Comparison of ENCODE assay signal across 8 cellular contexts in the genomic region with DNA sequence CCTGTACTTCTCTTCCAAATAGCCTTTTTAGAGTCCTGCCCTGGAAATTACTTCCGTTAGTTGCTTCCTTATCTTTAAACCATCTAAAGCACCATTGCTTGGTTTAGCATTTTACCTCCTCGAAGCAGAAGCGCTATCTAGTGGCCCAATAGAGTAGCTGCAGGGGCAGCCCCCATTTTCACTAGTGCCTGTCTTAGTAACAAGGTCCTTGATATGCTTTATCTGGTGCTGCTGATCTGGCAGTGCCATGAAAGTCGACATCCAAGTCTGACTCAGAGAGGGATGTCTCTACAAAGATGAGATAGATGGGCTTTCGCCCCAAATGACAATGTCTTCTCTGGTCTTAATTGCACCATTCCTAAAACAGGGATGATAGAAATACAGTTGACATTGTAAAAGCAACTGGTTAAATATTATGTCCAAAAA. TPM values are rescaled to one million over a fixed set of nuclear protein-coding genes. Genes with fewer than 3 reads are reported as not detected.
DNase-seq lines count a peak whose midpoint lies in the region; ATAC-seq and TF ChIP-seq lines count a peak whose summit lies in the region.

No MANE protein-coding gene starts in this region.

- no peak overlapping the region for H3K27ac ChIP-seq in OCI-LY7 (ENCODE audit: low read depth, low read length, poor library complexity, severe bottlenecking)

- POLR2A ChIA-PET in OCI-LY7 (lab: Charles Lee), result interaction anchor here (0.6 kb wide), 1 partner anchor 473 kb away, joined by 3 read pairs; no protein-coding TSS in a partner anchor

- no peak for TF ChIP-seq POLR2A in erythroblast (IDR thresholded peaks at IDR 0.05; ENCODE audit: low read length)

- intact Hi-C loops in OCI-LY7 (cut with micrococcal nuclease; ENCODE audit: unreplicated experiment), result loop anchor here (5.0 to 10.0 kb wide), 2 partner anchors 200 to 457 kb away; no protein-coding TSS in a partner anchor

- H3K36me3 Mint-ChIP-seq in nephron (ENCODE audit: low read depth), result no peaks in the 10 kb centered on the region

- H3K36me3 ChIP-seq in OCI-LY7 (ENCODE audit: insufficient read depth, low read length), result no peaks in the 10 kb centered on the region

- no peak overlapping the region for H3K4me3 ChIP-seq in OCI-LY7 (ENCODE audit: low read depth, low read length, poor library complexity, severe bottlenecking)

- TF ChIP-seq CTCF in AG09319 (IDR thresholded peaks at IDR 0.05; ENCODE audit: low read depth, low read length) (no peak; the same call in none of the 2 replicates), OCI-LY7 (conservative IDR thresholded peaks at IDR 0.05; ENCODE audit: low read length) (peak; percentile 93), nephron (IDR thresholded peaks at IDR 0.05; ENCODE audit: unreplicated experiment in 3 of 3) (peak; percentile 76 to 83 (median 80))

- no peaks in the 10 kb centered on the region for H4K20me1 ChIP-seq in OCI-LY7 (ENCODE audit: insufficient read depth, low read length)

- H3K9me3 ChIP-seq in OCI-LY7 (ENCODE audit: low read length), result no peaks in the 10 kb centered on the region

- H3K4me3 Mint-ChIP-seq in nephron, result no peak overlapping the region

- in situ Hi-C loops in KBM-7 (cut with MboI; ENCODE audit: low pct_unique_long_range_greater_than_20kb, low sequenced_read_pairs), result no loop called here

- H3K27me3 Mint-ChIP-seq in nephron (ENCODE audit: low read depth), result peaks cover 4% of the 10 kb centered on the region

- H3K4me1 Mint-ChIP-seq in nephron, result no peaks in the 10 kb centered on the region

- no peaks in the 10 kb centered on the region for H3K9me2 ChIP-seq in OCI-LY7 (ENCODE audit: insufficient read depth, low read length)

- no peaks in the 10 kb centered on the region for H3K4me1 ChIP-seq in OCI-LY7 (ENCODE audit: insufficient read depth, low read length, poor library complexity, severe bottlenecking)

- no peaks in the 10 kb centered on the region for H3K9me3 Mint-ChIP-seq in nephron

- H3K4me2 ChIP-seq in OCI-LY7 (ENCODE audit: low read length), result no peak overlapping the region

- no peak overlapping the region for H3K27ac Mint-ChIP-seq in nephron

- no peaks in the 10 kb centered on the region for H3K79me2 ChIP-seq in OCI-LY7 (ENCODE audit: insufficient read depth, low read depth, low read length)

- CTCF ChIA-PET in OCI-LY7 (lab: Charles Lee; ENCODE audit: unreplicated experiment), result no interaction called here

- no peak overlapping the region for H2AFZ ChIP-seq in OCI-LY7 (ENCODE audit: low read length)

- no TSS peak for BruUV-seq in OCI-LY7 (replicated peaks; lab: Mats Ljungman, UMichigan)

- DNase-seq in AG09319 (ENCODE audit: extremely low read depth, low read depth) (peak; percentile 44), KBM-7 (peak; percentile 88), OCI-LY7 (ENCODE audit: low spot score) (peak; percentile 81), erythroblast (lab: John Stamatoyannopoulos, UW) (peak; percentile 84 to 86)
- peak; percentile 71 for DNase-seq in activated CD8-positive, alpha-beta memory T cell treated with anti-CD3 and anti-CD28 coated beads, Interleukin-2, amount 50 U/mL, for 4 hours
- DNase-seq in stimulated activated naive CD8-positive, alpha-beta T cell treated with anti-CD3 and anti-CD28 coated beads, Interleukin-15, Interleukin-2, amounts not matched to agents 100 U/mL and 50 U/mL, for 24 hours, result peak; percentile 74

- ATAC-seq in GM19043 (IDR thresholded peaks at IDR 0.05; ENCODE audit: low read depth, unreplicated experiment), result peak; percentile 87
- peak; percentile 97 for ATAC-seq in stimulated activated naive CD8-positive, alpha-beta T cell treated with anti-CD3 and anti-CD28 coated beads, Interleukin-15, Interleukin-2, amounts not matched to agents 100 U/mL and 50 U/mL, for 24 hours

RNA-seq across cellular contexts. Expression of a gene that starts 25.0 kb away (rescaled TPM):
- total RNA-seq in OCI-LY7 (2014; rRNA removed; shearing (Covaris generic)), result 33.4 and 74.4 TPM in 2 replicates
- total RNA-seq in OCI-LY7 (2022), result 90.1 and 117 TPM in 2 replicates
